Comparison of ENCODE assay signal across 1 cellular context in the genomic region with DNA sequence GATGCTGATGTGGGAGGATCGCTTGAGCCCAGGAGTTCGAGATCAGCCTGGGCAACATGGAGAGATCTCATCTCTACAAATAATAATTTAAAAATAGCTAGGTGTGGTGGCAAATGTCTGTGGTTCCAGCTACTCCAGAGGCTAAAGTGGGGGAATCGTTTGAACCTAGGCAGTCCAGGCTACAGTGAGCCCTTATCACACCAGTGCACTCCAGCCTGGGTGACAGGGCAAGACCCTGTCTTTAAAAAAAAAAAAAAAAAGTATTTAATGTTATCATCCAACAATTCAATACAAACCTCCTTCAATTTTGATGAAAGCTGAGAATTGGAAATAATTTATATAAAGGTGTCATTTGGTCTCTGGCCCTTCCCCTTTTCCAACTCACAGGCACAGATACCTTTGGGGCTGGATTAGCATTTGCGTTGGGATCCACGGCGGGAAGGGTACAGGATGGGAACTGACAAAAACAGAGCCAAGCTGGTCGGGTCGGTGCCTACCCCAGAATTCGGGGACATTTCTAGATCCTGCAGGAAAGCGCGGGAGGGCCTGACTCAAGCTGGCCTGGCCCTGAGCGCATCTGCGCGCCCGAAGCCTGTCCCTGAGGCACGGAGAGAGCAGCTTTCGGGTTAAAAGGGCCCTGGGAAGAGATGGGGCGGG.
TF ChIP-seq lines count a peak whose summit lies in the region.

No MANE protein-coding gene starts in this region.

TF ChIP-seq in HEK293, 187 proteins besides CTCF, POLR2A, EP300 and RAD21 (continued from another document and continues in another):
- TF ChIP-seq ZBTB7A (tag by site-specific recombination; IDR thresholded peaks at IDR 0.05; ENCODE audit: low read depth) (no peak), ZNF658 (tag by site-specific recombination; IDR thresholded peaks at IDR 0.05) (no peak), ZNF140 (tag by site-specific recombination; IDR thresholded peaks at IDR 0.05) (no peak), ZFP3 (tag by site-specific recombination; IDR thresholded peaks at IDR 0.05; ENCODE audit: low read depth) (no peak), ZNF747 (tag by site-specific recombination; IDR thresholded peaks at IDR 0.05) (no peak), ZNF302 (tag by site-specific recombination; IDR thresholded peaks at IDR 0.05; ENCODE audit: low read depth) (no peak), SP7 (tag by site-specific recombination; IDR thresholded peaks at IDR 0.05) (no peak), SCRT1 (tag by site-specific recombination; IDR thresholded peaks at IDR 0.05; ENCODE audit: borderline replicate concordance) (no peak), ZNF621 (tag by site-specific recombination; IDR thresholded peaks at IDR 0.05) (no peak), ZNF558 (tag by site-specific recombination; IDR thresholded peaks at IDR 0.05) (no peak), ZNF362 (tag by site-specific recombination; IDR thresholded peaks at IDR 0.05) (0 out of 2 replicates have a peak, but pooled peaks have one; percentile 36), ZSCAN4 (tag by site-specific recombination; IDR thresholded peaks at IDR 0.05) (no peak), ZSCAN23 (tag by site-specific recombination; IDR thresholded peaks at IDR 0.05) (no peak), ZNF112 (tag by site-specific recombination; IDR thresholded peaks at IDR 0.05) (no peak), ZNF624 (tag by site-specific recombination; IDR thresholded peaks at IDR 0.05) (no peak), HOXC10 (CRISPR knock-in tag; IDR thresholded peaks at IDR 0.05) (no peak), SETDB1 (IDR thresholded peaks at IDR 0.05; ENCODE audit: insufficient read length, low read length) (no peak), ZNF394 (tag by site-specific recombination; IDR thresholded peaks at IDR 0.05; ENCODE audit: borderline replicate concordance) (peak; percentile 62), OSR2 (tag by site-specific recombination; IDR thresholded peaks at IDR 0.05) (no peak), REPIN1 (tag by site-specific recombination; IDR thresholded peaks at IDR 0.05; ENCODE audit: low read depth) (no peak), IKZF3 (tag by site-specific recombination; IDR thresholded peaks at IDR 0.05) (peak; percentile 27; the same call in 1 of the 2 replicates), ZNF350 (tag by site-specific recombination; IDR thresholded peaks at IDR 0.05) (no peak), ZNF645 (tag by site-specific recombination; IDR thresholded peaks at IDR 0.05) (0 out of 2 replicates have a peak, but pooled peaks have one; percentile 55), ZNF146 (tag by site-specific recombination; IDR thresholded peaks at IDR 0.05) (no peak), ZNF2 (tag by site-specific recombination; IDR thresholded peaks at IDR 0.05) (peak; percentile 92; the same call in 1 of the 2 replicates), ZNF639 (tag by site-specific recombination; IDR thresholded peaks at IDR 0.05) (no peak), ZNF132 (tag by site-specific recombination; IDR thresholded peaks at IDR 0.05; ENCODE audit: borderline replicate concordance) (no peak), ZNF416 (tag by site-specific recombination; IDR thresholded peaks at IDR 0.05) (no peak), SCRT2 (tag by site-specific recombination; IDR thresholded peaks at IDR 0.05) (no peak), ZNF600 (tag by site-specific recombination; IDR thresholded peaks at IDR 0.05) (peak; percentile 68; the same call in 1 of the 2 replicates), ZNF266 (tag by site-specific recombination; IDR thresholded peaks at IDR 0.05; ENCODE audit: low read depth) (no peak), ZBTB20 (tag by site-specific recombination; IDR thresholded peaks at IDR 0.05) (peak; percentile 94), ZNF335 (tag by site-specific recombination; conservative IDR thresholded peaks at IDR 0.05) (peak; percentile 84; the same call in 1 of the 2 replicates), HIC1 (tag by site-specific recombination; IDR thresholded peaks at IDR 0.05) (no peak), ZNF433 (tag by site-specific recombination; IDR thresholded peaks at IDR 0.05; ENCODE audit: low read depth) (no peak), ZNF114 (tag by site-specific recombination; IDR thresholded peaks at IDR 0.05) (no peak), EGR2 (tag by site-specific recombination; IDR thresholded peaks at IDR 0.05; ENCODE audit: low read depth) (no peak), PRDM1 (tag by site-specific recombination; IDR thresholded peaks at IDR 0.05) (no peak), ZNF837 (tag by site-specific recombination; IDR thresholded peaks at IDR 0.05) (no peak), SP2 (tag by site-specific recombination; IDR thresholded peaks at IDR 0.05) (no peak), HOXD13 (CRISPR knock-in tag; IDR thresholded peaks at IDR 0.05; ENCODE audit: borderline replicate concordance) (no peak), ZNF521 (tag by site-specific recombination; IDR thresholded peaks at IDR 0.05) (no peak), ZNF426 (tag by site-specific recombination; IDR thresholded peaks at IDR 0.05) (no peak)
- TF ChIP-seq, protein P1, sequence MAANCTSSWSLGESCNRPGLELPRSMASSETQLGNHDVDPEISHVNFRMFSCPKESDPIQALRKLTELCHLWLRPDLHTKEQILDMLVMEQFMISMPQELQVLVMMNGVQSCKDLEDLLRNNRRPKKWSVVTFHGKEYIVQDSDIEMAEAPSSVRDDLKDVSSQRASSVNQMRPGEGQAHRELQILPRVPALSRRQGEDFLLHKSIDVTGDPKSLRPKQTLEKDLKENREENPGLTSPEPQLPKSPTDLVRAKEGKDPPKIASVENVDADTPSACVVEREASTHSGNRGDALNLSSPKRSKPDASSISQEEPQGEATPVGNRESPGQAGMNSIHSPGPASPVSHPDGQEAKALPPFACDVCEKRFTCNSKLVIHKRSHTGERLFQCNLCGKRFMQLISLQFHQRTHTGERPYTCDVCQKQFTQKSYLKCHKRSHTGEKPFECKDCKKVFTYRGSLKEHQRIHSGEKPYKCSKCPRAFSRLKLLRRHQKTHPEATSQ (tag by site-specific recombination; IDR thresholded peaks at IDR 0.05), result no peak
- TF ChIP-seq, protein P2, sequence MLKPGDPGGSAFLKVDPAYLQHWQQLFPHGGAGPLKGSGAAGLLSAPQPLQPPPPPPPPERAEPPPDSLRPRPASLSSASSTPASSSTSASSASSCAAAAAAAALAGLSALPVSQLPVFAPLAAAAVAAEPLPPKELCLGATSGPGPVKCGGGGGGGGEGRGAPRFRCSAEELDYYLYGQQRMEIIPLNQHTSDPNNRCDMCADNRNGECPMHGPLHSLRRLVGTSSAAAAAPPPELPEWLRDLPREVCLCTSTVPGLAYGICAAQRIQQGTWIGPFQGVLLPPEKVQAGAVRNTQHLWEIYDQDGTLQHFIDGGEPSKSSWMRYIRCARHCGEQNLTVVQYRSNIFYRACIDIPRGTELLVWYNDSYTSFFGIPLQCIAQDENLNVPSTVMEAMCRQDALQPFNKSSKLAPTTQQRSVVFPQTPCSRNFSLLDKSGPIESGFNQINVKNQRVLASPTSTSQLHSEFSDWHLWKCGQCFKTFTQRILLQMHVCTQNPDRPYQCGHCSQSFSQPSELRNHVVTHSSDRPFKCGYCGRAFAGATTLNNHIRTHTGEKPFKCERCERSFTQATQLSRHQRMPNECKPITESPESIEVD (tag by site-specific recombination; IDR thresholded peaks at IDR 0.05), result no peak
- TF ChIP-seq, protein P3, sequence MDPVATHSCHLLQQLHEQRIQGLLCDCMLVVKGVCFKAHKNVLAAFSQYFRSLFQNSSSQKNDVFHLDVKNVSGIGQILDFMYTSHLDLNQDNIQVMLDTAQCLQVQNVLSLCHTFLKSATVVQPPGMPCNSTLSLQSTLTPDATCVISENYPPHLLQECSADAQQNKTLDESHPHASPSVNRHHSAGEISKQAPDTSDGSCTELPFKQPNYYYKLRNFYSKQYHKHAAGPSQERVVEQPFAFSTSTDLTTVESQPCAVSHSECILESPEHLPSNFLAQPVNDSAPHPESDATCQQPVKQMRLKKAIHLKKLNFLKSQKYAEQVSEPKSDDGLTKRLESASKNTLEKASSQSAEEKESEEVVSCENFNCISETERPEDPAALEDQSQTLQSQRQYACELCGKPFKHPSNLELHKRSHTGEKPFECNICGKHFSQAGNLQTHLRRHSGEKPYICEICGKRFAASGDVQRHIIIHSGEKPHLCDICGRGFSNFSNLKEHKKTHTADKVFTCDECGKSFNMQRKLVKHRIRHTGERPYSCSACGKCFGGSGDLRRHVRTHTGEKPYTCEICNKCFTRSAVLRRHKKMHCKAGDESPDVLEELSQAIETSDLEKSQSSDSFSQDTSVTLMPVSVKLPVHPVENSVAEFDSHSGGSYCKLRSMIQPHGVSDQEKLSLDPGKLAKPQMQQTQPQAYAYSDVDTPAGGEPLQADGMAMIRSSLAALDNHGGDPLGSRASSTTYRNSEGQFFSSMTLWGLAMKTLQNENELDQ (tag by site-specific recombination; IDR thresholded peaks at IDR 0.05; ENCODE audit: low read depth), result no peak
